Comparison of ENCODE assay signal across 27 cellular contexts in the genomic region with DNA sequence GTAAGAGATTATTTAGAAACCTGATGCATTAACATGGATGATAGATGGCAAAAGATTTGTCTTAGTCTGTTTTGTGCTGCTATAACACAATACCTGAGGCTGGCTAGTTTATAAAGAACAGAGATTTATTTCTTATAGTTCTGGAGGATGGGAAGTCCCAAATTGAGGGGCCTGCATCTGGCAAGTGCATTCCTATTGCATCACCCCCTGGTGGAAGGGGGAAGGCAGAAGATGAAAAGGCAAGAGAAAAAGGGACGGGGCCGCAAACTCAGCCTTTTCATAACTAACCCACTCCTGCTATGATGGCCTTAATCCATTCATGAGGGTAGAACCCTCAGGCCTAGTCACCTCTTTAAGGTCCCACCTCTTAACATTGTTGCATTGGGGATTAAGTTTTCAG.
"Had no signal": no experiment of that assay in that cellular context is flagged by ENCODE, and none has a peak within 500 bp of the region (broad histone marks: within the 10 kb centered on the region; RNA-seq: fewer than 3 reads in every experiment).

No MANE protein-coding gene starts in this region.

- H3K27me3 Mint-ChIP-seq: naive thymus-derived CD4-positive, alpha-beta T cell; progenitor cell of endocrine pancreas; stimulated activated memory B cell treated with anti-CD40 and anti-IgM and Interleukin-4, amounts not matched to agents 10 μg/mL and 1 μg/mL and 100 μg/mL, for 72 hours; stimulated activated naive CD8-positive, alpha-beta T cell treated with anti-CD3 and anti-CD28 coated beads, Interleukin-15, amount 100 ng/mL, for 72 hours had no signal

- H3K4me3 Mint-ChIP-seq: naive thymus-derived CD4-positive, alpha-beta T cell; nephron; neural crest cell; stimulated activated memory B cell treated with anti-CD40 and anti-IgM and Interleukin-4, amounts not matched to agents 10 μg/mL and 1 μg/mL and 100 μg/mL, for 72 hours; stimulated activated naive CD8-positive, alpha-beta T cell treated with anti-CD3 and anti-CD28 coated beads, Interleukin-15, amount 100 ng/mL, for 72 hours had no signal

- H3K27me3 ChIP-seq: neutrophil, ovary, right atrium auricular region, right lobe of liver, testis, thyroid gland, transverse colon, upper lobe of left lung, vagina had no signal

- H3K36me3 ChIP-seq: neutrophil, ovary, right atrium auricular region, right lobe of liver, thyroid gland, transverse colon, upper lobe of left lung, vagina had no signal

- H3K9me3 ChIP-seq: mucosa of descending colon, neutrophil, ovary, right atrium auricular region, right lobe of liver, testis, thyroid gland, transverse colon, upper lobe of left lung, vagina had no signal

- H3K4me1 ChIP-seq: right atrium auricular region, right lobe of liver, testis, thyroid gland, transverse colon, upper lobe of left lung, vagina had no signal

- H3K4me3 ChIP-seq: left ventricle myocardium inferior, lung, mucosa of descending colon, ovary, right atrium auricular region, right lobe of liver, smooth muscle cell, testis, thyroid gland, transverse colon, upper lobe of left lung, vagina had no signal

- DNase-seq: islet precursor cell; left ventricle myocardium inferior; midbrain; mucosa of descending colon; naive thymus-derived CD4-positive, alpha-beta T cell; occipital lobe; ovary; right lobe of liver; stimulated activated CD4-positive, alpha-beta T cell treated with anti-CD3 and anti-CD28 coated beads, Interleukin-1b, Interleukin-23, amount 100 ng/mL, for 48 hours; stimulated activated CD4-positive, alpha-beta T cell treated with anti-CD3 and anti-CD28 coated beads, Interleukin-2, amount 100 ng/mL, for 48 hours; stimulated activated CD4-positive, alpha-beta T cell treated with anti-CD3 and anti-CD28 coated beads, Interleukin-4, amount 100 ng/mL, for 4 hours; stimulated activated CD8-positive, alpha-beta memory T cell treated with anti-CD3 and anti-CD28 coated beads, Interleukin-4, amount 100 ng/mL, for 48 hours; stimulated activated naive CD4-positive, alpha-beta T cell treated with Interleukin-2 at 50 U/mL for 16 hours; stimulated activated naive CD8-positive, alpha-beta T cell treated with anti-CD3 and anti-CD28 coated beads, Interleukin-15, amount 100 ng/mL, for 72 hours; testis; thyroid gland; transverse colon; upper lobe of left lung had no signal

- ATAC-seq: mucosa of descending colon; naive thymus-derived CD4-positive, alpha-beta T cell; right lobe of liver; stimulated activated memory B cell treated with anti-CD40 and anti-IgM and Interleukin-4, amounts not matched to agents 10 μg/mL and 1 μg/mL and 100 μg/mL, for 72 hours; stimulated activated naive CD8-positive, alpha-beta T cell treated with anti-CD3 and anti-CD28 coated beads, Interleukin-15, amount 100 ng/mL, for 72 hours had no signal

- H3K4me2 ChIP-seq: smooth muscle cell had no signal

- H3K27ac Mint-ChIP-seq: naive thymus-derived CD4-positive, alpha-beta T cell; nephron; progenitor cell of endocrine pancreas; stimulated activated memory B cell treated with anti-CD40 and anti-IgM and Interleukin-4, amounts not matched to agents 10 μg/mL and 1 μg/mL and 100 μg/mL, for 72 hours; stimulated activated naive CD8-positive, alpha-beta T cell treated with anti-CD3 and anti-CD28 coated beads, Interleukin-15, amount 100 ng/mL, for 72 hours had no signal

- H3K4me1 Mint-ChIP-seq: stimulated activated memory B cell treated with anti-CD40 and anti-IgM and Interleukin-4, amounts not matched to agents 10 μg/mL and 1 μg/mL and 100 μg/mL, for 72 hours; stimulated activated naive CD8-positive, alpha-beta T cell treated with anti-CD3 and anti-CD28 coated beads, Interleukin-15, amount 100 ng/mL, for 72 hours had no signal

- H3K27ac ChIP-seq: left ventricle myocardium inferior, neutrophil, ovary, right atrium auricular region, right lobe of liver, testis, thyroid gland, transverse colon, upper lobe of left lung, vagina had no signal
